Comparison of ENCODE assay signal across 34 cellular contexts in the genomic region with DNA sequence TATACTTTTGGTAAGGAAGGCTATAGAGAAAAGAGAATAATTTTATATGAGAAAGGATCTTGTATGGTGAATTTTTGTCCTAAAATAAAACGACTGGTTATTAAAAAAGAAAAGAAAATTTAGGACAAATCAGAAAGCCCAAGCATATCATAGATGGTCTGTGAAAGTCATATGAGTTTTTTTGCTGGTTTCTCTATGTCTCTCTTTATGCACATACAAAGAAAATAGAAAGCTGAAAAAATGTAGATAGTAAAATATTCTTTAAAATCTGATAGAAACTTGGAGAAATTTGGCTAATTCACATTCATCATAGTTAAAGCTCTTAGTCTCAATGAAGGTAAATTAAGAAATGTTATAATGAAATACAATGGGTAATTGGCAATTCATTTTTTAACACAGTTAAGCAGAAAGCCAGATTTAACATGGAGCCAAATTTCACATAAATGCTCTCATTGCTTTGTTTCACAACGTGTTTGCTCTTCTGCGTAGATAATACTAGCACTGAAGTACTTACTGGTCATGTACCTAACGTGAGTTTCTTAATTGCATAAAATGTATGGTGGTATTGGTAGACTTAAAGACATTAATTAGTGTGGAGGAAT.
"Had no signal": no experiment of that assay in that cellular context is flagged by ENCODE, and none has a peak within 500 bp of the region (broad histone marks: within the 10 kb centered on the region; RNA-seq: fewer than 3 reads in every experiment).

No MANE protein-coding gene starts in this region.

- FAIRE-seq: astrocyte, bronchial epithelial cell, endometrium, endothelial cell of umbilical vein, frontal cortex had no signal

- H3K27me3 ChIP-seq: brain microvascular endothelial cell had no signal

- H3K4me1 Mint-ChIP-seq: activated B cell treated with CpG ODN at 0.5 μM for 24 hours; activated T-helper 17 cell treated with anti-CD3 and anti-CD28 coated beads, Interleukin-2, amount 50 U/mL, for 72 hours; central memory CD8-positive, alpha-beta T cell; T-helper 17 cell had no signal

- H3K36me3 Mint-ChIP-seq: activated naive CD8-positive, alpha-beta T cell had no signal

- DNase-seq: activated B cell treated with CpG ODN at 0.5 μM for 24 hours; activated CD4-positive, alpha-beta T cell treated with anti-CD3 and anti-CD28 coated beads for 48 hours; activated CD4-positive, alpha-beta T cell treated with anti-CD3 and anti-CD28 coated beads, Interleukin-2, amount 50 U/mL, for 1 hour; activated CD4-positive, alpha-beta T cell treated with anti-CD3 and anti-CD28 coated beads, Interleukin-2, amount 50 U/mL, for 48 hours; activated CD8-positive, alpha-beta memory T cell treated with anti-CD3 and anti-CD28 coated beads for 24 hours; activated CD8-positive, alpha-beta T cell treated with anti-CD3 and anti-CD28 coated beads for 36 hours; activated effector memory CD4-positive, alpha-beta T cell treated with Interleukin-2 at 50 U/mL for 16 hours; activated gamma-delta T cell treated with Interleukin-2 at 50 U/mL for 16 hours; activated naive CD4-positive, alpha-beta T cell treated with anti-CD3 and anti-CD28 coated beads, Interleukin-2, amount 50 U/mL, for 16 hours; activated naive CD4-positive, alpha-beta T cell treated with Interleukin-2 at 50 U/mL for 16 hours; activated T-cell treated with anti-CD3 and anti-CD28 coated beads, Interleukin-2, amount 50 U/mL, for 4 hours; amniotic stem cell; anterior cingulate cortex; brain microvascular endothelial cell; effector CD4-positive, alpha-beta T cell; effector memory CD8-positive, alpha-beta T cell; head of caudate nucleus; T-helper 17 cell; T1000; WERI-Rb-1 had no signal

- H3K27me3 Mint-ChIP-seq: activated B cell treated with CpG ODN at 0.5 μM for 24 hours; activated CD8-positive, alpha-beta T cell treated with anti-CD3 and anti-CD28 coated beads for 36 hours; activated naive CD8-positive, alpha-beta T cell; activated T-helper 17 cell treated with anti-CD3 and anti-CD28 coated beads, Interleukin-2, amount 50 U/mL, for 72 hours; central memory CD8-positive, alpha-beta T cell; dendritic cell treated with granulocyte-macrophage colony-stimulating factor and Interleukin-4, amounts not matched to agents 40 ng/mL and 50 ng/mL, for 4 days; effector memory CD8-positive, alpha-beta T cell; T-helper 17 cell had no signal

- H3K4me3 Mint-ChIP-seq: activated B cell treated with CpG ODN at 0.5 μM for 24 hours; activated CD8-positive, alpha-beta T cell treated with anti-CD3 and anti-CD28 coated beads for 36 hours; activated naive CD8-positive, alpha-beta T cell; activated T-cell treated with anti-CD3 and anti-CD28 coated beads, Interleukin-2, amount 50 U/mL, for 4 hours; activated T-helper 17 cell treated with anti-CD3 and anti-CD28 coated beads, Interleukin-2, amount 50 U/mL, for 72 hours; central memory CD8-positive, alpha-beta T cell; dendritic cell treated with granulocyte-macrophage colony-stimulating factor and Interleukin-4, amounts not matched to agents 40 ng/mL and 50 ng/mL, for 4 days; effector memory CD8-positive, alpha-beta T cell; T-helper 17 cell; T-helper 2 cell treated with Interferon-gamma antibody and Interleukin-4, amounts not matched to agents 5 μg/mL and 100 μg/mL, for 36 hours had no signal

- ATAC-seq: activated CD4-positive, CD25-positive, alpha-beta regulatory T cell treated with anti-CD3 and anti-CD28 coated beads, Interleukin-2, amount 50 U/mL, for 24 hours; activated CD8-positive, alpha-beta T cell treated with anti-CD3 and anti-CD28 coated beads for 36 hours; activated T-cell treated with anti-CD3 and anti-CD28 coated beads, Interleukin-2, amount 50 U/mL, for 4 hours; activated T-helper 17 cell treated with anti-CD3 and anti-CD28 coated beads, Interleukin-2, amount 50 U/mL, for 72 hours; effector memory CD8-positive, alpha-beta T cell; esophagus mucosa; T-helper 17 cell had no signal

- H3K36me3 ChIP-seq: brain microvascular endothelial cell, WERI-Rb-1 had no signal

- H3K27ac ChIP-seq: brain microvascular endothelial cell, coronary artery, epithelial cell of prostate, WERI-Rb-1 had no signal

- H3K4me3 ChIP-seq: coronary artery had no signal

- H3K27ac Mint-ChIP-seq: activated B cell treated with CpG ODN at 0.5 μM for 24 hours; activated CD8-positive, alpha-beta T cell treated with anti-CD3 and anti-CD28 coated beads for 36 hours; activated naive CD8-positive, alpha-beta T cell; activated T-helper 17 cell treated with anti-CD3 and anti-CD28 coated beads, Interleukin-2, amount 50 U/mL, for 72 hours; dendritic cell treated with granulocyte-macrophage colony-stimulating factor and Interleukin-4, amounts not matched to agents 40 ng/mL and 50 ng/mL, for 4 days; effector memory CD8-positive, alpha-beta T cell; T-helper 17 cell; T-helper 2 cell treated with Interferon-gamma antibody and Interleukin-4, amounts not matched to agents 5 μg/mL and 100 μg/mL, for 36 hours had no signal
